20 cellular contexts compared by ENCODE assay signal in genomic region chr16:47872228-47872627, GRCh38.
DNase-seq lines count a peak whose midpoint lies in the region; ATAC-seq, FAIRE-seq and TF ChIP-seq lines count a peak whose summit lies in the region.
"Had no signal": no experiment of that assay in that cellular context is flagged by ENCODE, and none has a peak within 500 bp of the region (broad histone marks: within the 10 kb centered on the region; RNA-seq: fewer than 3 reads in every experiment).

No MANE protein-coding gene starts in this region.

- intact Hi-C loops in CD4-positive, alpha-beta memory T cell (cut with micrococcal nuclease), result no loop called here

- no peaks in the 10 kb centered on the region for H3K27me3 ChIP-seq in RWPE2 (ENCODE audit: insufficient read depth, poor library complexity, severe bottlenecking)
- H3K27me3 ChIP-seq in CD4-positive, alpha-beta memory T cell (ENCODE audit: insufficient read depth, low read length), result no peaks in the 10 kb centered on the region
- H3K27me3 ChIP-seq: BE2C had no signal

- no peak overlapping the region for H3K4me3 Mint-ChIP-seq in CD4-positive, alpha-beta memory T cell
- H3K4me3 Mint-ChIP-seq: CD8-positive, alpha-beta T cell had no signal

- CTCF ChIA-PET in CD4-positive, alpha-beta memory T cell (lab: Charles Lee; ENCODE audit: partially characterized antibody), result no interaction called here

- POLR2A ChIA-PET in CD4-positive, alpha-beta memory T cell (lab: Charles Lee; ENCODE audit: partially characterized antibody), result no interaction called here

- H3K4me3 ChIP-seq in RWPE2 (ENCODE audit: severe bottlenecking), result no peak overlapping the region
- no peak overlapping the region for H3K4me3 ChIP-seq in CD4-positive, alpha-beta memory T cell (ENCODE audit: low read length in 2 of 2)

- H3K36me3 Mint-ChIP-seq in CD4-positive, alpha-beta memory T cell, result no peaks in the 10 kb centered on the region
- H3K36me3 Mint-ChIP-seq: CD8-positive, alpha-beta T cell had no signal

- H3K27ac ChIP-seq in RWPE2 (ENCODE audit: poor library complexity, severe bottlenecking), result no peak overlapping the region
- H3K27ac ChIP-seq in CD4-positive, alpha-beta memory T cell (ENCODE audit: low read depth, low read length), result no peak overlapping the region
- H3K27ac ChIP-seq: C4-2B had no signal

- H3K27ac Mint-ChIP-seq in CD4-positive, alpha-beta memory T cell, result no peak overlapping the region
- H3K27ac Mint-ChIP-seq: CD8-positive, alpha-beta T cell had no signal

- H3K4me1 ChIP-seq in RWPE2 (ENCODE audit: insufficient read depth, poor library complexity, severe bottlenecking), result peaks cover 3% of the 10 kb centered on the region
- no peaks in the 10 kb centered on the region for H3K4me1 ChIP-seq in CD4-positive, alpha-beta memory T cell (ENCODE audit: insufficient read depth, low read length)
- H3K4me1 ChIP-seq: BE2C had no signal

- FAIRE-seq in H54 (lab: Jason Lieb, UNC), result peak; percentile 41
- FAIRE-seq: A204.1, D721Med, HepG2, HTR-8/SVneo had no signal

- no peak for TF ChIP-seq CTCF in RWPE2 (IDR thresholded peaks at IDR 0.05; ENCODE audit: poor library complexity, severe bottlenecking)

- peaks cover 0 to 8% (median 5%) of the 10 kb centered on the region in 8 donors for H3K9me3 Mint-ChIP-seq in CD4-positive, alpha-beta memory T cell

- H3K36me3 ChIP-seq in RWPE2 (ENCODE audit: low read depth), result no peaks in the 10 kb centered on the region
- H3K36me3 ChIP-seq in CD4-positive, alpha-beta memory T cell (ENCODE audit: insufficient read depth, low read length), result no peaks in the 10 kb centered on the region
- H3K36me3 ChIP-seq: BE2C had no signal

- peaks cover 8% of the 10 kb centered on the region for H3K9me3 ChIP-seq in RWPE2 (ENCODE audit: severe bottlenecking)
- no peaks in the 10 kb centered on the region for H3K9me3 ChIP-seq in CD4-positive, alpha-beta memory T cell (ENCODE audit: control insufficient read depth in 1 of 2, low read length in 2 of 2)
- H3K9me3 ChIP-seq: BE2C had no signal

- ATAC-seq in RWPE2 (ENCODE audit: low read depth) (0 out of 3 replicates have a peak, but pooled peaks have one; percentile 21), SK-N-SH treated with all-trans-retinoic acid at 6 μM for 48 hours (no peak)
- ATAC-seq: CD8-positive, alpha-beta T cell; HCT116; HepG2 had no signal

- peaks cover 4 to 6% of the 10 kb centered on the region in 2 donors for H3K27me3 Mint-ChIP-seq in CD4-positive, alpha-beta memory T cell

- TF ChIP-seq POLR2A in H54 (IDR thresholded peaks at IDR 0.05; ENCODE audit: low read depth, low read length), result no peak

- peak; percentile 53 for DNase-seq in A172 (ENCODE audit: low spot score)
- DNase-seq in H54 (ENCODE audit: insufficient read length, low spot score), result no peak
- DNase-seq in RWPE2 (ENCODE audit: low spot score), result no peak
- DNase-seq in kidney glomerular epithelial cell (lab: John Stamatoyannopoulos, UW), result peak; percentile 6
- no peak for DNase-seq in islet precursor cell
- DNase-seq in CD4-positive, alpha-beta memory T cell, result no peak
- no peak for DNase-seq in NCI-H748 (lab: John Stamatoyannopoulos, UW; ENCODE audit: unreplicated experiment)
- DNase-seq: BE2C; CD8-positive, alpha-beta T cell; COR-L47; DMS153; DMS79 treated with DMSO at 0.1 percent for 48 hours; GF-D8 had no signal

- no peaks in the 10 kb centered on the region for H3K4me1 Mint-ChIP-seq in CD4-positive, alpha-beta memory T cell

TF ChIP-seq in SK-N-SH treated with all-trans-retinoic acid at 6 μM for 48 hours, 23 proteins besides CTCF, POLR2A, EP300 and RAD21:
- TF ChIP-seq BACH2 (CRISPR knock-in tag; IDR thresholded peaks at IDR 0.05; ENCODE audit: borderline replicate concordance) (no peak), ZNF70 (CRISPR knock-in tag; IDR thresholded peaks at IDR 0.05) (no peak), ZNF565 (CRISPR knock-in tag; conservative IDR thresholded peaks at IDR 0.05; ENCODE audit: low read depth) (no peak), TCF4 (CRISPR knock-in tag; IDR thresholded peaks at IDR 0.05; ENCODE audit: borderline replicate concordance) (no peak), GLIS3 (CRISPR knock-in tag; IDR thresholded peaks at IDR 0.05) (no peak), ESRRG (CRISPR knock-in tag; IDR thresholded peaks at IDR 0.05) (no peak), ISL1 (CRISPR knock-in tag; IDR thresholded peaks at IDR 0.05) (no peak), TSHZ2 (CRISPR knock-in tag; IDR thresholded peaks at IDR 0.05) (no peak), ZNF8 (CRISPR knock-in tag; IDR thresholded peaks at IDR 0.05) (no peak), PATZ1 (CRISPR knock-in tag; IDR thresholded peaks at IDR 0.05; ENCODE audit: borderline replicate concordance) (no peak), OSR1 (CRISPR knock-in tag; IDR thresholded peaks at IDR 0.05) (no peak), ZFP30 (CRISPR knock-in tag; IDR thresholded peaks at IDR 0.05) (no peak), ZFP3 (CRISPR knock-in tag; IDR thresholded peaks at IDR 0.05) (no peak), ARNTL (CRISPR knock-in tag; IDR thresholded peaks at IDR 0.05; ENCODE audit: borderline replicate concordance, low read depth) (no peak), POU6F1 (CRISPR knock-in tag; IDR thresholded peaks at IDR 0.05; ENCODE audit: borderline replicate concordance, low read depth) (no peak), SNAI2 (CRISPR knock-in tag; IDR thresholded peaks at IDR 0.05) (no peak)

Comparison
In these comparisons a context has a peak if more than half of its experiments do, and no peak if none do; other contexts are left out.
1. DNase-seq: peak in A172 (single experiment) and kidney glomerular epithelial cell (single experiment); none in H54 (single experiment), RWPE2 (single experiment), islet precursor cell (single experiment), CD4-positive, alpha-beta memory T cell (0 of 5) and NCI-H748 (single experiment).